7 cellular contexts compared by ENCODE assay signal in the genomic region with DNA sequence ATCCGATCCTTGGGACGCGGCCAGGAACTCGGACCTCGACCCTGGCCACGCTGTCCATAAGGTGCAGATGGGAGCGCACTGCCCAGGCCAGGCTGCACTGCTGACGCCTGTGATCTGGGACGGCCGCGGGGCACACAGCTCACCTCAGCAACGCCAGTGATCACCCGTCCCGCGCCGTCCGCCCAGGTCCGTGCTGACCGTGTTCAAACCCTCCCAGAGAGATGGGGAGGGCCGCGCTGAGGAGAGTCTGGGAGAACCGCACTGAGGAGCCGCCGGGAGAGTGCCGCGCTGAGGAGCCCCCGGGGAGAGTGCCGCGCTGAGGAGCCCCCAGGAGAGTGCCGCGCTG. TPM values are rescaled to one million over a fixed set of nuclear protein-coding genes. Genes with fewer than 3 reads are reported as not detected.
A peak's percentile ranks its signal among the peaks of the same experiment; 100 is the strongest.
DNase-seq lines count a peak whose midpoint lies in the region; ATAC-seq, FAIRE-seq and TF ChIP-seq lines count a peak whose summit lies in the region.

No MANE protein-coding gene starts in this region.

- H3K36me3 Mint-ChIP-seq in naive thymus-derived CD4-positive, alpha-beta T cell: peaks cover 0 to 38% (median 15%) of the 10 kb centered on the region in 5 donors

- 0 out of 2 replicates have a peak overlapping the region, but pooled peaks have one; percentile 72 for H2BK20ac ChIP-seq in H1 (ENCODE audit: low read length)

- CTCF ChIA-PET in Panc1 (lab: Charles Lee) (no interaction called here), H1 (lab: Charles Lee; ENCODE audit: partially characterized antibody) (no interaction called here)
- CTCF ChIA-PET in naive thymus-derived CD4-positive, alpha-beta T cell (lab: Charles Lee): no interaction called here

- FAIRE-seq in H1 (lab: Jason Lieb, UNC): no peak

- H3K4me1 ChIP-seq in Panc1 (ENCODE audit: control insufficient read depth, insufficient read depth, low read length) (peaks cover 10% of the 10 kb centered on the region), H1 (replicated peaks in 1 of 4; ENCODE audit: control insufficient read depth in 3 of 4, insufficient read depth in 4 of 4, low read length in 3 of 4) (peaks cover 12 to 36% (median 25%) of the 10 kb centered on the region in 4 experiments)
- peaks cover 2 to 4% of the 10 kb centered on the region in 2 donors for H3K4me1 ChIP-seq in naive thymus-derived CD4-positive, alpha-beta T cell (ENCODE audit: control insufficient read depth in 2 of 2, insufficient read depth in 2 of 2, low read length in 2 of 2)

- no peaks in the 10 kb centered on the region for H3K36me3 ChIP-seq in Panc1 (ENCODE audit: control insufficient read depth, insufficient read depth, low read length)
- peaks cover 0 to 3% (median 0%) of the 10 kb centered on the region in 4 experiments; a peak in 1 of 8 replicates for H3K36me3 ChIP-seq in H1 (ENCODE audit: control insufficient read depth in 2 of 4, insufficient read depth in 4 of 4, low read length in 3 of 4)
- peaks cover 0 to 7% (median 0%) of the 10 kb centered on the region in 3 experiments for H3K36me3 ChIP-seq in naive thymus-derived CD4-positive, alpha-beta T cell (ENCODE audit: control insufficient read depth in 2 of 3, insufficient read depth in 3 of 3, low read length in 3 of 3)

- no peak overlapping the region for H3K56ac ChIP-seq in H1 (replicated peaks; ENCODE audit: insufficient read length, low read depth, low read length)

- peak overlapping the region in 6 of 9 donors; percentile 14 to 70 (median 50) for H3K27ac Mint-ChIP-seq in naive thymus-derived CD4-positive, alpha-beta T cell

- H2BK12ac ChIP-seq in H1 (ENCODE audit: low read depth, low read length): no peak overlapping the region

- H3K79me2 ChIP-seq in H1 (ENCODE audit: control insufficient read depth in 1 of 2, insufficient read depth in 2 of 2, low read length in 2 of 2): peaks cover 0 to 38% of the 10 kb centered on the region in 2 experiments; a peak in 2 of 4 replicates

- H3K18ac ChIP-seq in H1 (ENCODE audit: extremely low read depth, low read length): peak overlapping the region; percentile 72; the same call in 1 of the 2 replicates

- 46% methylated on average over 14 of the region's 31 CpGs; no CpG with 5 or more reads in 1 of the 2 experiments for WGBS in H1 (ENCODE audit: extremely low coverage in 1 of 2, insufficient coverage in 1 of 2, insufficient read length in 1 of 2, insufficient replicate concordance in 2 of 2, low coverage in 1 of 2, low lambda C conversion rate in 2 of 2, missing lambda C conversion rate in 1 of 2), 2 experiments

- no peak for TF ChIP-seq POLR2A in H1 (IDR thresholded peaks at IDR 0.05; ENCODE audit: control extremely low read depth in 1 of 2, low read depth in 2 of 2, low read length in 2 of 2)

- BruUV-seq in Panc1 (replicated peaks; lab: Mats Ljungman, UMichigan): no TSS peak

- H2AK5ac ChIP-seq in H1 (ENCODE audit: low read depth, low read length): no peak overlapping the region

- H3K27me3 Mint-ChIP-seq in naive thymus-derived CD4-positive, alpha-beta T cell: peaks cover 0 to 5% (median 0%) of the 10 kb centered on the region in 5 donors

- TF ChIP-seq EP300 in H1 (IDR thresholded peaks at IDR 0.05; ENCODE audit: borderline replicate concordance in 1 of 2, low read depth in 2 of 2, low read length in 2 of 2): no peak

- H3K79me1 ChIP-seq in H1 (ENCODE audit: low read depth, low read length): peaks cover 2% of the 10 kb centered on the region; the same call in 1 of the 2 replicates

- POLR2A ChIA-PET in Panc1 (lab: Charles Lee) (no interaction called here), H1 (lab: Charles Lee; ENCODE audit: partially characterized antibody) (interaction anchor here (0.6 to 1.9 kb wide), 3 partner anchors 12 to 165 kb away, joined by 3 to 8 read pairs (median 3); no protein-coding TSS in a partner anchor)
- POLR2A ChIA-PET in naive thymus-derived CD4-positive, alpha-beta T cell (lab: Charles Lee): no interaction called here

- no peak overlapping the region for H4K91ac ChIP-seq in H1 (replicated peaks; ENCODE audit: insufficient read length, low read length)

- ATAC-seq in GM21717 (IDR thresholded peaks at IDR 0.05; ENCODE audit: unreplicated experiment) (peak; percentile 13), Panc1 (peak; percentile 10; the same call in 1 of the 2 replicates)
- no peak for ATAC-seq in naive thymus-derived CD4-positive, alpha-beta T cell

- H3K23me2 ChIP-seq in H1 (ENCODE audit: low read depth, low read length): peaks cover 5% of the 10 kb centered on the region; the same call in 1 of the 2 replicates

- no peaks in the 10 kb centered on the region for H3K9me3 ChIP-seq in Panc1 (ENCODE audit: control insufficient read depth, insufficient read depth, low read depth, low read length)
- peaks cover 0 to 12% of the 10 kb centered on the region in 2 experiments; a peak in 2 of 4 replicates for H3K9me3 ChIP-seq in H1 (ENCODE audit: insufficient read depth in 2 of 2, low read depth in 1 of 2, low read length in 1 of 2)
- no peaks in the 10 kb centered on the region for H3K9me3 ChIP-seq in naive thymus-derived CD4-positive, alpha-beta T cell (ENCODE audit: control insufficient read depth in 2 of 3, low read length in 3 of 3)

- peak overlapping the region; percentile 15 to 89 (median 70) for H3K4me3 Mint-ChIP-seq in naive thymus-derived CD4-positive, alpha-beta T cell

- no peak overlapping the region for H2BK120ac ChIP-seq in H1 (replicated peaks; ENCODE audit: low read depth, low read length)

- H3K4me3 ChIP-seq in Panc1 (ENCODE audit: low read depth in 2 of 2, low read length in 2 of 2): peak overlapping the region; percentile 62 to 65
- H3K4me3 ChIP-seq in H1 (ENCODE audit: extremely low read depth in 1 of 4, insufficient read depth in 2 of 4, low read depth in 3 of 4, low read length in 4 of 4): peak overlapping the region; percentile 51 to 70 (median 58)
- H3K4me3 ChIP-seq in naive thymus-derived CD4-positive, alpha-beta T cell (ENCODE audit: low read length): no peak overlapping the region

- peak overlapping the region; percentile 72 to 75 for H3K4me2 ChIP-seq in H1 (ENCODE audit: insufficient read depth in 1 of 2, low read depth in 2 of 2, low read length in 2 of 2)

- no peak for TF ChIP-seq RAD21 in H1 (IDR thresholded peaks at IDR 0.05 in 1 of 2, conservative IDR thresholded peaks at IDR 0.05 in 1 of 2; ENCODE audit: low read depth in 2 of 2, low read length in 2 of 2)

- H3K14ac ChIP-seq in H1 (ENCODE audit: insufficient read length): no peak overlapping the region

- peak overlapping the region; percentile 42; the same call in 1 of the 2 replicates for H4K8ac ChIP-seq in H1 (ENCODE audit: extremely low read depth, insufficient read depth, low read length)

- peaks cover 0 to 20% (median 10%) of the 10 kb centered on the region in 7 donors for H3K4me1 Mint-ChIP-seq in naive thymus-derived CD4-positive, alpha-beta T cell

- H2BK5ac ChIP-seq in H1 (ENCODE audit: low read depth, low read length): peak overlapping the region; percentile 66; the same call in 1 of the 2 replicates

- no peak overlapping the region for H4K5ac ChIP-seq in H1 (ENCODE audit: insufficient read length, low read depth, low read length)

- H4K20me1 ChIP-seq in H1 (replicated peaks in 1 of 2; ENCODE audit: control insufficient read depth in 1 of 2, insufficient read depth in 2 of 2, low read length in 2 of 2): peaks cover 2 to 6% of the 10 kb centered on the region in 2 experiments

- H3K23ac ChIP-seq in H1 (ENCODE audit: insufficient read length): no peak overlapping the region

- H3K27ac ChIP-seq in Panc1 (ENCODE audit: low read length) (peak overlapping the region; percentile 70), H1 (ENCODE audit: low read depth, low read length) (no peak overlapping the region)
- H3K27ac ChIP-seq in naive thymus-derived CD4-positive, alpha-beta T cell (ENCODE audit: low read depth, low read length): peak overlapping the region; percentile 56

- TF ChIP-seq CTCF in Panc1 (IDR thresholded peaks at IDR 0.05) (no peak), H1 (IDR thresholded peaks at IDR 0.05; ENCODE audit: control extremely low read depth in 1 of 3, insufficient read depth in 1 of 3, low read depth in 1 of 3, low read length in 3 of 3) (no peak)

- H3K27me3 ChIP-seq in Panc1 (ENCODE audit: control insufficient read depth, insufficient read depth, low read length) (no peaks in the 10 kb centered on the region), H1 (replicated peaks in 1 of 4; ENCODE audit: control insufficient read depth in 3 of 4, extremely low read depth in 1 of 4, insufficient read depth in 3 of 4, low read length in 3 of 4) (peaks cover 3 to 36% (median 24%) of the 10 kb centered on the region in 4 experiments)
- no peaks in the 10 kb centered on the region for H3K27me3 ChIP-seq in naive thymus-derived CD4-positive, alpha-beta T cell (ENCODE audit: control insufficient read depth in 2 of 2, insufficient read depth in 2 of 2, low read length in 2 of 2)

- H3K9ac ChIP-seq in H1 (replicated peaks in 1 of 4; ENCODE audit: extremely low read depth in 1 of 4, low read depth in 3 of 4, low read length in 3 of 4): peak overlapping the region in 3 of 4 experiments; percentile 27 to 65 (median 64); a peak in 4 of 7 replicates

- intact Hi-C loops in Panc1 (cut with micrococcal nuclease; ENCODE audit: unreplicated experiment): loop anchor here (10.0 kb wide), 2 partner anchors 154 to 186 kb away; a partner anchor contains a TSS
- intact Hi-C loops in naive thymus-derived CD4-positive, alpha-beta T cell (cut with micrococcal nuclease): no loop called here

- DNase-seq in Panc1 (ENCODE audit: low read depth, low spot score): no peak
- DNase-seq in H1 (ENCODE audit: low read depth in 1 of 2, low spot score in 2 of 2): no peak
- DNase-seq in naive thymus-derived CD4-positive, alpha-beta T cell: peak in 2 of 9 donors; percentile 11 to 34
- no peak for DNase-seq in GF-D8 (lab: John Stamatoyannopoulos, UW)
- no peak for DNase-seq in superior temporal gyrus (ENCODE audit: extremely low spot score)
- no peak for DNase-seq in stimulated activated naive CD4-positive, alpha-beta T cell treated with Interleukin-2 at 50 U/mL for 16 hours (lab: John Stamatoyannopoulos, UW)

- no peak overlapping the region for H2AFZ ChIP-seq in H1 (ENCODE audit: low read length)

- peaks cover 0 to 4% (median 0%) of the 10 kb centered on the region in 11 donors for H3K9me3 Mint-ChIP-seq in naive thymus-derived CD4-positive, alpha-beta T cell

- no peak overlapping the region for H3K4ac ChIP-seq in H1 (replicated peaks; ENCODE audit: insufficient read length, low read depth, low read length)

- no peak overlapping the region for H2BK15ac ChIP-seq in H1 (ENCODE audit: low read length)

- in situ Hi-C loops in Panc1 (cut with HindIII; ENCODE audit: low pct_unique_long_range_greater_than_20kb, low sequenced_read_pairs): no loop called here

RNA-seq across cellular contexts. Expression of a gene that starts 0.6 kb away (rescaled TPM):
- total RNA-seq in Panc1 (2021; ENCODE audit: unreplicated experiment): 1.3 TPM
- polyA plus RNA-seq in Panc1 (2012; ENCODE audit: insufficient read length): 0.10 TPM
- 1.2 TPM in 2 replicates for total RNA-seq in H1 (2021; fragmentation: NEBNext Ultra II Directional; extraction: Animal tissue kit (Norgen Biotek cat#: 25700))
- 0.19 and 0.21 TPM in 2 replicates for polyA plus RNA-seq in H1 (2011; rRNA removed)
- polyA plus RNA-seq in H1 (2011; cell fraction: cytosol; rRNA removed): 0.08 TPM
- polyA plus RNA-seq in H1 (2011; cell fraction: nucleus; rRNA removed): 2.4 TPM
- polyA plus RNA-seq in H1 (2012, experiment 1 of 2): 0.19 to 0.30 TPM (median 0.24 TPM) in 4 replicates
- polyA plus RNA-seq in H1 (2012, experiment 2 of 2): 0.01 TPM
- 0.20 TPM for polyA plus RNA-seq in H1 (2013, experiment 1 of 2)
- 0.13 TPM for polyA plus RNA-seq in H1 (2013, experiment 2 of 2)
- polyA minus RNA-seq in H1 (2011; rRNA and poly(A)+ RNA removed): 6.2 and 7.3 TPM in 2 replicates
- 1.0 TPM for polyA minus RNA-seq in H1 (2011; cell fraction: cytosol; rRNA and poly(A)+ RNA removed)
- 21.4 TPM for polyA minus RNA-seq in H1 (2011; cell fraction: nucleus; rRNA and poly(A)+ RNA removed)
- total RNA-seq in naive thymus-derived CD4-positive, alpha-beta T cell: under 1 TPM; 0.16 to 0.56 (median 0.24) TPM
- polyA plus RNA-seq in naive thymus-derived CD4-positive, alpha-beta T cell: under 1 TPM; 0.07 to 0.09 TPM
